ENCODE assay signal across 8 cellular contexts in genomic region chr19:40717325-40717879, GRCh38. TPM values are rescaled to one million over a fixed set of nuclear protein-coding genes. Genes with fewer than 3 reads are reported as not detected.
DNase-seq lines count a peak whose midpoint lies in the region; ATAC-seq and TF ChIP-seq lines count a peak whose summit lies in the region.

No MANE protein-coding gene starts in this region.

- H2BK12ac ChIP-seq in neuronal stem cell (ENCODE audit: low read length), result no peak overlapping the region

- H3K14ac ChIP-seq in neuronal stem cell (ENCODE audit: low read length), result no peak overlapping the region

- DNase-seq in PC-3 (no peak), epithelial cell of proximal tubule (ENCODE audit: low read depth) (no peak), neuronal stem cell (ENCODE audit: low spot score) (no peak), HuH-7 (ENCODE audit: low spot score) (no peak), DMS79 treated with DMSO at 0.1 percent for 48 hours (lab: John Stamatoyannopoulos, UW) (no peak), HK-2 (ENCODE audit: unreplicated experiment) (no peak), NCI-H187 (lab: John Stamatoyannopoulos, UW) (no peak)

- no peak overlapping the region for H4K91ac ChIP-seq in neuronal stem cell (ENCODE audit: low read depth, low read length, poor library complexity)

- H3K9me3 ChIP-seq in PC-3 (ENCODE audit: low read length), result no peaks in the 10 kb centered on the region
- H3K9me3 ChIP-seq in neuronal stem cell (replicated peaks in 1 of 2; ENCODE audit: control insufficient read depth in 2 of 2, insufficient read depth in 1 of 2, low read depth in 1 of 2, low read length in 2 of 2), result no peaks in the 10 kb centered on the region

- peak overlapping the region; percentile 6 for H2BK120ac ChIP-seq in neuronal stem cell (ENCODE audit: low read depth, low read length)

- peaks cover 20% of the 10 kb centered on the region for H3K79me1 ChIP-seq in neuronal stem cell (ENCODE audit: low read depth, low read length)

- no peak overlapping the region for H2BK15ac ChIP-seq in neuronal stem cell (ENCODE audit: low read length)

- H3K27ac ChIP-seq in PC-3 (ENCODE audit: low read length) (peak overlapping the region; percentile 100), neuronal stem cell (replicated peaks; ENCODE audit: low read length) (peak overlapping the region; percentile 83)

- POLR2A ChIA-PET in PC-3 (lab: Charles Lee; ENCODE audit: unreplicated experiment), result interaction anchor here (0.5 kb wide), 1 partner anchor 251 kb away, joined by 4 read pairs; no protein-coding TSS in a partner anchor

- H2AFZ ChIP-seq in PC-3 (ENCODE audit: low read length), result no peak overlapping the region
- peak overlapping the region; percentile 91 for H2AFZ ChIP-seq in neuronal stem cell (ENCODE audit: low read length)

- intact Hi-C loops in PC-3 (cut with micrococcal nuclease), result loop anchor here (2.0 to 5.0 kb wide), 2 partner anchors 33 to 55 kb away; partner anchors contain the start of genes ACTMAP and SNRPA

- ATAC-seq in GM21390 (IDR thresholded peaks at IDR 0.05; ENCODE audit: unreplicated experiment) (peak; percentile 2), PC-3 (no peak)

- peak overlapping the region; percentile 59 for H2AK5ac ChIP-seq in neuronal stem cell (ENCODE audit: low read depth, low read length)

- no peaks in the 10 kb centered on the region for H3K9me2 ChIP-seq in PC-3 (replicated peaks; ENCODE audit: low read length)

- no CpG with 5 or more reads among the region's 20 CpGs for WGBS in neuronal stem cell (ENCODE audit: extremely low coverage in 2 of 2, insufficient read length in 2 of 2, insufficient replicate concordance in 1 of 2), 2 donors

- CTCF ChIA-PET in PC-3 (lab: Charles Lee), result interaction anchor here (0.5 kb wide), 1 partner anchor 35 kb away, joined by 6 read pairs; no protein-coding TSS in a partner anchor

- H3K4me1 ChIP-seq in PC-3 (ENCODE audit: insufficient read depth, low read length) (peaks cover 33% of the 10 kb centered on the region), neuronal stem cell (ENCODE audit: control insufficient read depth in 2 of 2, insufficient read depth in 1 of 2, low read depth in 1 of 2, low read length in 2 of 2) (peaks cover 21 to 25% of the 10 kb centered on the region in 2 donors)

- H3K36me3 ChIP-seq in PC-3 (ENCODE audit: low read depth, low read length), result no peaks in the 10 kb centered on the region
- peaks cover 5 to 27% of the 10 kb centered on the region in 2 donors for H3K36me3 ChIP-seq in neuronal stem cell (replicated peaks in 1 of 2; ENCODE audit: control insufficient read depth in 2 of 2, insufficient read depth in 2 of 2, low read length in 2 of 2)

- H3K4me2 ChIP-seq in PC-3 (ENCODE audit: low read length), result peak overlapping the region; percentile 95
- peak overlapping the region; percentile 97 for H3K4me2 ChIP-seq in neuronal stem cell (ENCODE audit: insufficient read depth, low read length, poor library complexity, severe bottlenecking)

- H3K23ac ChIP-seq in neuronal stem cell (ENCODE audit: low read depth, low read length, poor library complexity), result peak overlapping the region; percentile 65

- H4K8ac ChIP-seq in neuronal stem cell (ENCODE audit: low read depth, low read length), result no peak overlapping the region

- peak overlapping the region; percentile 6 for H3K18ac ChIP-seq in neuronal stem cell (ENCODE audit: low read length)

- H3K4me3 ChIP-seq in PC-3 (ENCODE audit: low read length) (peak overlapping the region; percentile 99), epithelial cell of proximal tubule (ENCODE audit: low read depth, low read length) (peak overlapping the region; percentile 74), neuronal stem cell (ENCODE audit: low read length in 2 of 2) (peak overlapping the region; percentile 66 to 80)

- H3F3A ChIP-seq in PC-3 (ENCODE audit: low read length, unreplicated experiment), result no peaks in the 10 kb centered on the region

- no peak overlapping the region for H3K4ac ChIP-seq in neuronal stem cell (ENCODE audit: low read length)

- TF ChIP-seq CTCF in PC-3 (conservative IDR thresholded peaks at IDR 0.05; ENCODE audit: low read depth, low read length) (no peak), epithelial cell of proximal tubule (conservative IDR thresholded peaks at IDR 0.05; ENCODE audit: low read depth, low read length) (no peak)

- H2BK5ac ChIP-seq in neuronal stem cell (ENCODE audit: low read length), result peak overlapping the region; percentile 43

- no peaks in the 10 kb centered on the region for H3K27me3 ChIP-seq in PC-3 (ENCODE audit: low read length)
- no peaks in the 10 kb centered on the region for H3K27me3 ChIP-seq in neuronal stem cell (ENCODE audit: control insufficient read depth in 3 of 3, insufficient read depth in 3 of 3, low read depth in 1 of 3, low read length in 3 of 3)

- BruUV-seq in PC-3 (replicated peaks; lab: Mats Ljungman, UMichigan), result TSS peak; percentile 60

- H3K79me2 ChIP-seq in PC-3 (ENCODE audit: low read length), result peaks cover 53% of the 10 kb centered on the region

- peak overlapping the region; percentile 99 for H3K9ac ChIP-seq in PC-3 (ENCODE audit: low read length)
- H3K9ac ChIP-seq in neuronal stem cell (ENCODE audit: low read depth, low read length, poor library complexity), result peak overlapping the region; percentile 85

- H4K20me1 ChIP-seq in PC-3 (ENCODE audit: low read length), result peaks cover 23% of the 10 kb centered on the region

RNA-seq across cellular contexts. Expression of gene ITPKC, which starts 0.5 kb away (rescaled TPM):
- total RNA-seq in PC-3 (2014; rRNA removed) (28.4 and 44.2 TPM in 2 replicates), epithelial cell of proximal tubule (13.7 and 17.6 TPM in 2 replicates)
- 4.7 TPM for polyA plus RNA-seq in neuronal stem cell (2013, experiment 1 of 2)
- polyA plus RNA-seq in neuronal stem cell (2013, experiment 2 of 2), result 4.7 TPM

RNA-seq across cellular contexts. Expression of gene COQ8B, which starts 0.7 kb away (rescaled TPM):
- total RNA-seq in PC-3 (2014; rRNA removed), result 17.2 and 19.5 TPM in 2 replicates
- 20.9 and 30.5 TPM in 2 replicates for total RNA-seq in epithelial cell of proximal tubule
- 29.0 TPM for polyA plus RNA-seq in neuronal stem cell (2013, experiment 1 of 2)
- polyA plus RNA-seq in neuronal stem cell (2013, experiment 2 of 2), result 28.4 TPM

RNA-seq across cellular contexts. Expression of gene NUMBL, which starts 27.0 kb away (rescaled TPM):
- total RNA-seq in PC-3 (2014; rRNA removed) (14.5 and 21.4 TPM in 2 replicates), epithelial cell of proximal tubule (13.3 and 32.0 TPM in 2 replicates)
- 17.1 TPM for polyA plus RNA-seq in neuronal stem cell (2013, experiment 1 of 2)
- polyA plus RNA-seq in neuronal stem cell (2013, experiment 2 of 2), result 16.9 TPM

RNA-seq across cellular contexts. Expression of gene ACTMAP, which starts 32.9 kb away (rescaled TPM):
- 0.40 and 0.86 TPM in 2 replicates for total RNA-seq in PC-3 (2014; rRNA removed)
- 2.2 and 3.3 TPM in 2 replicates for total RNA-seq in epithelial cell of proximal tubule
- polyA plus RNA-seq in neuronal stem cell (2013, experiment 1 of 2), result 12.8 TPM
- 13.2 TPM for polyA plus RNA-seq in neuronal stem cell (2013, experiment 2 of 2)

RNA-seq across cellular contexts. Expression of gene SNRPA, which starts 33.6 kb away (rescaled TPM):
- total RNA-seq in PC-3 (2014; rRNA removed) (207 and 243 TPM in 2 replicates), epithelial cell of proximal tubule (169 and 202 TPM in 2 replicates)
- 346 TPM for polyA plus RNA-seq in neuronal stem cell (2013, experiment 1 of 2)
- 347 TPM for polyA plus RNA-seq in neuronal stem cell (2013, experiment 2 of 2)
